25 cellular contexts compared by ENCODE assay signal in the genomic region with DNA sequence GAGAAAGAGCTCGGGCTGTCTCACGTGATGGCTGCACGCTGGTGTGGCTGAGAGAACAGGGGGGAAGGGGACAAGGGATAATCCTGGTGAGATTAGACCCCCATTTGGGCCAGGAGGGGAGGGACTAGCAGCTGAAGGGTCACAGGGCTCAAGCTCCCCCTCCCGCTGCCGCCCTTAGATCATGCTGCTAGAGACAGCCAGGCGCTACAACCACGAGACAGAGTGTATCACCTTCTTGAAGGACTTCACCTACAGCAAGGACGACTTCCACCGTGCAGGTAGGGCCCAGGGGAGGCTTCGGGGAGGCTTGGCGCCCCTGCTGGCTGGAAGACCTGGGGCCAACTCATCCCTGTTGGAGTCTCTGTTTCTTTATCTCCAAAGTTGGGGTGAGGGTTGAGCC. TPM values are rescaled to one million over a fixed set of nuclear protein-coding genes. Genes with fewer than 3 reads are reported as not detected.
"Had no signal": no experiment of that assay in that cellular context is flagged by ENCODE, and none has a peak within 500 bp of the region (broad histone marks: within the 10 kb centered on the region; RNA-seq: fewer than 3 reads in every experiment).

No MANE protein-coding gene starts in this region.

- H3K4me3 ChIP-seq: esophagus muscularis mucosa, gastrocnemius medialis, heart right ventricle, mucosa of descending colon, psoas muscle, right lobe of liver, stomach, thoracic aorta, transverse colon had no signal

- H3K9me3 Mint-ChIP-seq: dendritic cell treated with granulocyte-macrophage colony-stimulating factor and Interleukin-4, amounts not matched to agents 40 ng/mL and 50 ng/mL, for 4 days; effector memory CD8-positive, alpha-beta T cell; natural killer cell; stimulated activated memory B cell treated with anti-CD40 and anti-IgM and Interleukin-4, amounts not matched to agents 10 μg/mL and 1 μg/mL and 100 μg/mL, for 72 hours had no signal

- H3K9me3 ChIP-seq: esophagus muscularis mucosa, gastrocnemius medialis, heart right ventricle, mucosa of descending colon, psoas muscle, right lobe of liver, stomach, thoracic aorta, transverse colon had no signal

- H3K27ac ChIP-seq: epithelial cell of prostate, esophagus muscularis mucosa, gastrocnemius medialis, psoas muscle, right lobe of liver, stomach, thoracic aorta, transverse colon had no signal

- ATAC-seq: effector memory CD8-positive, alpha-beta T cell; gastrocnemius medialis; heart right ventricle; left lobe of liver; mucosa of descending colon; natural killer cell; psoas muscle; right lobe of liver; stimulated activated memory B cell treated with anti-CD40 and anti-IgM and Interleukin-4, amounts not matched to agents 10 μg/mL and 1 μg/mL and 100 μg/mL, for 72 hours had no signal

- H3K27me3 ChIP-seq: esophagus muscularis mucosa, gastrocnemius medialis, heart right ventricle, right lobe of liver, stomach, transverse colon had no signal

- H3K4me3 Mint-ChIP-seq: dendritic cell treated with granulocyte-macrophage colony-stimulating factor and Interleukin-4, amounts not matched to agents 40 ng/mL and 50 ng/mL, for 4 days; stimulated activated memory B cell treated with anti-CD40 and anti-IgM and Interleukin-4, amounts not matched to agents 10 μg/mL and 1 μg/mL and 100 μg/mL, for 72 hours had no signal

- H3K36me3 Mint-ChIP-seq: natural killer cell had no signal

- H3K27ac Mint-ChIP-seq: dendritic cell treated with granulocyte-macrophage colony-stimulating factor and Interleukin-4, amounts not matched to agents 40 ng/mL and 50 ng/mL, for 4 days; stimulated activated memory B cell treated with anti-CD40 and anti-IgM and Interleukin-4, amounts not matched to agents 10 μg/mL and 1 μg/mL and 100 μg/mL, for 72 hours had no signal

- H3K27me3 Mint-ChIP-seq: dendritic cell treated with granulocyte-macrophage colony-stimulating factor and Interleukin-4, amounts not matched to agents 40 ng/mL and 50 ng/mL, for 4 days; effector memory CD8-positive, alpha-beta T cell; stimulated activated memory B cell treated with anti-CD40 and anti-IgM and Interleukin-4, amounts not matched to agents 10 μg/mL and 1 μg/mL and 100 μg/mL, for 72 hours had no signal

- DNase-seq: effector memory CD8-positive, alpha-beta T cell; gastrocnemius medialis; heart right ventricle; islet precursor cell; mammary epithelial cell; mucosa of descending colon; natural killer cell; psoas muscle; retina; right lobe of liver; stimulated activated CD4-positive, alpha-beta T cell treated with anti-CD3 and anti-CD28 coated beads, Interleukin-15, amount 100 ng/mL, for 24 hours; stimulated activated CD4-positive, alpha-beta T cell treated with anti-CD3 and anti-CD28 coated beads, Interleukin-1b, Interleukin-23, amount 100 ng/mL, for 48 hours; stimulated activated CD4-positive, alpha-beta T cell treated with anti-CD3 and anti-CD28 coated beads, Interleukin-4, amount 100 ng/mL, for 24 hours; stomach; substantia nigra; transverse colon had no signal

RNA-seq across cellular contexts. Expression of a gene that starts 14.2 kb away (rescaled TPM):
- total RNA-seq: thoracic aorta had no signal

RNA-seq across cellular contexts. Expression of a gene that starts 39.1 kb away (rescaled TPM):
- total RNA-seq: fibroblast of villous mesenchyme, left lobe of liver, lower leg skin, mammary epithelial cell, thoracic aorta had no signal

RNA-seq across cellular contexts. Expression of a gene that starts 50.4 kb away (rescaled TPM):
- total RNA-seq: fibroblast of villous mesenchyme, osteoblast had no signal
